23 cellular contexts compared by ENCODE assay signal in genomic region chr6:155521719-155522118, GRCh38.
DNase-seq lines count a peak whose midpoint lies in the region; ATAC-seq and TF ChIP-seq lines count a peak whose summit lies in the region.
"Had no signal": no experiment of that assay in that cellular context is flagged by ENCODE, and none has a peak within 500 bp of the region (broad histone marks: within the 10 kb centered on the region; RNA-seq: fewer than 3 reads in every experiment).

No MANE protein-coding gene starts in this region.

- H3K36me3 Mint-ChIP-seq in activated naive CD8-positive, alpha-beta T cell, result no peaks in the 10 kb centered on the region
- H3K36me3 Mint-ChIP-seq in activated naive CD8-positive, alpha-beta T cell treated with anti-CD3 and anti-CD28 coated beads, Interleukin-2, amount 50 U/mL, for 24 hours (ENCODE audit: low read depth), result no peaks in the 10 kb centered on the region

- H3K27me3 Mint-ChIP-seq in activated naive CD8-positive, alpha-beta T cell, result no peaks in the 10 kb centered on the region
- H3K27me3 Mint-ChIP-seq in activated naive CD8-positive, alpha-beta T cell treated with anti-CD3 and anti-CD28 coated beads, Interleukin-2, amount 50 U/mL, for 24 hours, result no peaks in the 10 kb centered on the region
- H3K27me3 Mint-ChIP-seq: activated T-cell treated with anti-CD3 and anti-CD28 coated beads, Interleukin-2, amount 50 U/mL, for 24 hours had no signal

- no peak overlapping the region for H3K4me3 Mint-ChIP-seq in activated naive CD8-positive, alpha-beta T cell
- H3K4me3 Mint-ChIP-seq in activated naive CD8-positive, alpha-beta T cell treated with anti-CD3 and anti-CD28 coated beads, Interleukin-2, amount 50 U/mL, for 24 hours, result no peak overlapping the region
- H3K4me3 Mint-ChIP-seq: activated T-cell treated with anti-CD3 and anti-CD28 coated beads, Interleukin-2, amount 50 U/mL, for 24 hours had no signal

- peaks cover 11% of the 10 kb centered on the region for H3K4me1 Mint-ChIP-seq in activated naive CD8-positive, alpha-beta T cell (ENCODE audit: low read depth)
- H3K4me1 Mint-ChIP-seq in activated naive CD8-positive, alpha-beta T cell treated with anti-CD3 and anti-CD28 coated beads, Interleukin-2, amount 50 U/mL, for 24 hours, result peaks cover 10% of the 10 kb centered on the region

- H3K27ac Mint-ChIP-seq in activated naive CD8-positive, alpha-beta T cell, result peak overlapping the region; percentile 38
- no peak overlapping the region for H3K27ac Mint-ChIP-seq in activated naive CD8-positive, alpha-beta T cell treated with anti-CD3 and anti-CD28 coated beads, Interleukin-2, amount 50 U/mL, for 24 hours
- H3K27ac Mint-ChIP-seq: activated T-cell treated with anti-CD3 and anti-CD28 coated beads, Interleukin-2, amount 50 U/mL, for 24 hours had no signal

- no peaks in the 10 kb centered on the region for H3K9me3 Mint-ChIP-seq in activated naive CD8-positive, alpha-beta T cell (ENCODE audit: low read depth)
- peaks cover 4% of the 10 kb centered on the region for H3K9me3 Mint-ChIP-seq in activated naive CD8-positive, alpha-beta T cell treated with anti-CD3 and anti-CD28 coated beads, Interleukin-2, amount 50 U/mL, for 24 hours

- no peak for DNase-seq in activated naive CD8-positive, alpha-beta T cell treated with anti-CD3 and anti-CD28 coated beads, Interleukin-2, amount 50 U/mL, for 24 hours
- peak; percentile 12 for DNase-seq in RKO (ENCODE audit: low spot score)
- DNase-seq in fibroblast of villous mesenchyme (ENCODE audit: low read depth), result peak; percentile 39
- DNase-seq in NCI-H774 (lab: John Stamatoyannopoulos, UW), result no peak
- DNase-seq in omental fat pad (ENCODE audit: low spot score), result no peak
- DNase-seq: 8988T; activated naive CD4-positive, alpha-beta T cell treated with Interleukin-2 at 50 U/mL for 16 hours; activated T-cell treated with anti-CD3 and anti-CD28 coated beads, Interleukin-2, amount 50 U/mL, for 24 hours; cerebellar nuclear complex; effector CD4-positive, alpha-beta T cell; EL; esophagus squamous epithelium; heart left ventricle; KG1; left ventricle myocardium superior; NCI-H510A; upper lobe of right lung had no signal

- ATAC-seq in activated naive CD8-positive, alpha-beta T cell treated with anti-CD3 and anti-CD28 coated beads, Interleukin-2, amount 50 U/mL, for 24 hours, result no peak
- ATAC-seq in HG02610 (IDR thresholded peaks at IDR 0.05; ENCODE audit: unreplicated experiment), result no peak
- no peak for ATAC-seq in HG03025 (IDR thresholded peaks at IDR 0.05; ENCODE audit: low FRiP score, unreplicated experiment)
- no peak for ATAC-seq in omental fat pad (ENCODE audit: low FRiP score)
- ATAC-seq: activated CD4-positive, CD25-positive, alpha-beta regulatory T cell treated with anti-CD3 and anti-CD28 coated beads, Interleukin-2, amount 50 U/mL, for 24 hours; heart left ventricle; left ventricle myocardium superior; upper lobe of right lung had no signal

- TF ChIP-seq CTCF in fibroblast of villous mesenchyme (IDR thresholded peaks at IDR 0.05; ENCODE audit: insufficient read depth, low read depth, low read length) (no peak), omental fat pad (IDR thresholded peaks at IDR 0.05) (no peak)

- no peak overlapping the region for H3K4me3 ChIP-seq in fibroblast of villous mesenchyme (ENCODE audit: low read depth, low read length)
- H3K4me3 ChIP-seq: ascending aorta, BLaER1, esophagus squamous epithelium, heart left ventricle, upper lobe of right lung had no signal

Comparison
In these comparisons a context has a peak if more than half of its experiments do, and no peak if none do; other contexts are left out.
1. DNase-seq: peak in RKO (single experiment) and fibroblast of villous mesenchyme (single experiment); none in activated naive CD8-positive, alpha-beta T cell treated with anti-CD3 and anti-CD28 coated beads, Interleukin-2, amount 50 U/mL, for 24 hours (single experiment), NCI-H774 (single experiment) and omental fat pad (single experiment).